ENCODE assay signal across 18 cellular contexts in the genomic region with DNA sequence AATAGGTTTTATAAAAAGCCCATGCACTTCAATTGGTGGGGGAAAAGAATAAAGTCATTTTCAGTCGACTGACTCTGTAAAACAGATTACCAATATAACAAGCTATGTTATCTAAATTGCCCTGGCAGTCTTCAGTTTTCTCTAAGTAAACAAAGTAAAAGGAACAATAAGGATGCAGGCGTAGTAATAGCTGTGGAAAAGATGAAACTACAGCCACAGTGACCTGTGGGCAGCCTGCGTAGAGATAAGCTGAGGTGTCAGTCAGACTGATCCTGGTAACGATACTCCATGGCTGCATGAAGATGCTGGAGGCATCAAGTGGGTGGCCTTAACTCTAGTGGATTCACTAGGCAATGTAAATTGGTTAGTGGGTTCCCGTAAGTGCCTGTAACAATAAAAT. TPM values are rescaled to one million over a fixed set of nuclear protein-coding genes. Genes with fewer than 3 reads are reported as not detected.
A peak's percentile ranks its signal among the peaks of the same experiment; 100 is the strongest.
DNase-seq lines count a peak whose midpoint lies in the region; ATAC-seq, FAIRE-seq and TF ChIP-seq lines count a peak whose summit lies in the region.
"Had no signal": no experiment of that assay in that cellular context is flagged by ENCODE, and none has a peak within 500 bp of the region (broad histone marks: within the 10 kb centered on the region; RNA-seq: fewer than 3 reads in every experiment).

No MANE protein-coding gene starts in this region.

- no peaks in the 10 kb centered on the region for H3K79me2 ChIP-seq in K562 (ENCODE audit: control insufficient read depth, insufficient read depth, low read length)

- CTCF ChIA-PET in K562 (lab: Yijun Ruan, JAX; ENCODE audit: low intra/inter-chr PET ratio): no interaction called here

- H4K20me1 ChIP-seq in K562 (replicated peaks; ENCODE audit: control insufficient read depth, insufficient read depth, low read length): no peaks in the 10 kb centered on the region

- H3K27ac ChIP-seq in K562 (ENCODE audit: extremely low read depth, low read depth, low read length) (no peak overlapping the region), adrenal gland (no peak overlapping the region)
- H3K27ac ChIP-seq: GM23248 had no signal

- WGBS in K562 (ENCODE audit: insufficient coverage, low coverage, missing lambda C conversion rate): 74% methylated on average over 5 of the region's 5 CpGs
- 90 to 95% (median 92%) methylated on average over 5 of the region's 5 CpGs for WGBS in adrenal gland, 4 donors

- TF ChIP-seq EP300 in K562 (IDR thresholded peaks at IDR 0.05; ENCODE audit: low read length): no peak

- H3K4me1 ChIP-seq in K562 (replicated peaks in 1 of 2; ENCODE audit: control insufficient read depth in 2 of 2, insufficient read depth in 2 of 2, low read length in 2 of 2) (no peaks in the 10 kb centered on the region), adrenal gland (replicated peaks in 1 of 2) (no peaks in the 10 kb centered on the region)
- H3K4me1 ChIP-seq: Caco-2 had no signal

- FAIRE-seq in K562 (lab: Jason Lieb, UNC): no peak
- FAIRE-seq: G401.6, GM12892, GM19239, H1 had no signal

- in situ Hi-C loops in K562 (cut with MboI): no loop called here

- peak overlapping the region; percentile 50 for H3K27ac Mint-ChIP-seq in activated T-cell treated with anti-CD3 and anti-CD28 coated beads, Interleukin-2, amount 50 U/mL, for 72 hours
- H3K27ac Mint-ChIP-seq: CD4-positive, alpha-beta memory T cell had no signal

- TF ChIP-seq RAD21 in K562 (CRISPR knock-in tag; conservative IDR thresholded peaks at IDR 0.05 in 1 of 2, IDR thresholded peaks at IDR 0.05 in 1 of 2): no peak

- no peak for ATAC-seq in activated T-cell treated with anti-CD3 and anti-CD28 coated beads, Interleukin-2, amount 50 U/mL, for 72 hours (replicated peaks in 1 of 2)
- ATAC-seq in K562: no peak
- peak; percentile 97 for ATAC-seq in left colon

- no peaks in the 10 kb centered on the region for H3K4me1 Mint-ChIP-seq in activated T-cell treated with anti-CD3 and anti-CD28 coated beads, Interleukin-2, amount 50 U/mL, for 72 hours (ENCODE audit: low read depth)
- H3K4me1 Mint-ChIP-seq: CD4-positive, alpha-beta memory T cell had no signal

- no peak overlapping the region for H3K4me2 ChIP-seq in K562 (ENCODE audit: insufficient read depth, low read length)

- TF ChIP-seq CTCF in K562 (IDR thresholded peaks at IDR 0.05 in 2 of 3, conservative IDR thresholded peaks at IDR 0.05 in 1 of 3; ENCODE audit: insufficient read depth in 2 of 3, low read depth in 1 of 3, low read length in 3 of 3) (no peak), adrenal gland (IDR thresholded peaks at IDR 0.05) (no peak)

- intact Hi-C loops in K562 (cut with micrococcal nuclease): no loop called here
- intact Hi-C loops in left colon (cut with DNase I, micrococcal nuclease): no loop called here
- intact Hi-C loops in adrenal gland (cut with DNase I): no loop called here

- H3K4me3 ChIP-seq in K562 (no peak overlapping the region), adrenal gland (no peak overlapping the region)
- H3K4me3 ChIP-seq: GM23248 had no signal

- no peak for TF ChIP-seq POLR2A in K562 (conservative IDR thresholded peaks at IDR 0.05)
- no peak for TF ChIP-seq POLR2A in adrenal gland (IDR thresholded peaks at IDR 0.05)

- H3K9me3 ChIP-seq in K562 (replicated peaks; ENCODE audit: control insufficient read depth, insufficient read depth, low read depth, low read length) (no peaks in the 10 kb centered on the region), adrenal gland (replicated peaks in 1 of 3) (no peaks in the 10 kb centered on the region)
- H3K9me3 ChIP-seq: Caco-2 had no signal

- H3K9ac ChIP-seq in K562 (ENCODE audit: insufficient read depth in 1 of 2, low read depth in 2 of 2, low read length in 2 of 2): no peak overlapping the region
- H3K9ac ChIP-seq: GM23248 had no signal

- peaks cover 97% of the 10 kb centered on the region for H3K36me3 ChIP-seq in K562 (ENCODE audit: control insufficient read depth, insufficient read depth, low read length)
- H3K36me3 ChIP-seq in adrenal gland (replicated peaks in 1 of 2): peaks cover 0 to 82% of the 10 kb centered on the region in 2 donors

- no peaks in the 10 kb centered on the region for H3K9me3 Mint-ChIP-seq in activated T-cell treated with anti-CD3 and anti-CD28 coated beads, Interleukin-2, amount 50 U/mL, for 72 hours
- H3K9me3 Mint-ChIP-seq: CD4-positive, alpha-beta memory T cell had no signal

- H3K27me3 ChIP-seq in K562 (ENCODE audit: control insufficient read depth in 2 of 2, insufficient read depth in 2 of 2, low read length in 2 of 2): no peaks in the 10 kb centered on the region
- no peaks in the 10 kb centered on the region for H3K27me3 ChIP-seq in adrenal gland

- BruUV-seq in K562 (replicated peaks; lab: Mats Ljungman, UMichigan): no TSS peak

- POLR2A ChIA-PET in K562 (lab: Yijun Ruan, JAX): interaction anchor here (1.1 to 1.4 kb wide), 3 partner anchors 13 to 102 kb away, joined by 3 to 5 read pairs (median 3); no protein-coding TSS in a partner anchor

- H3K4me3 Mint-ChIP-seq in activated T-cell treated with anti-CD3 and anti-CD28 coated beads, Interleukin-2, amount 50 U/mL, for 72 hours: no peak overlapping the region
- H3K4me3 Mint-ChIP-seq: CD4-positive, alpha-beta memory T cell had no signal

- H3K27me3 Mint-ChIP-seq in activated T-cell treated with anti-CD3 and anti-CD28 coated beads, Interleukin-2, amount 50 U/mL, for 72 hours (ENCODE audit: low read depth): no peaks in the 10 kb centered on the region
- H3K27me3 Mint-ChIP-seq: CD4-positive, alpha-beta memory T cell had no signal

- no peak for DNase-seq in activated T-cell treated with anti-CD3 and anti-CD28 coated beads, Interleukin-2, amount 50 U/mL, for 72 hours
- no peak for DNase-seq in activated T-cell treated with anti-CD3 and anti-CD28 coated beads for 4 hours
- no peak for DNase-seq in K562 (ENCODE audit: extremely low read depth in 1 of 4, low spot score in 3 of 4)
- peak in 1 of 2 donors; percentile 20 for DNase-seq in left colon
- no peak for DNase-seq in occipital lobe (lab: John Stamatoyannopoulos, UW)
- no peak for DNase-seq in adrenal gland
- DNase-seq: C1 segment of cervical spinal cord; Caco-2; CD4-positive, alpha-beta memory T cell; DMS153; DND-41; GM23248; H7; HCEC 1CT had no signal

- H3K9me1 ChIP-seq in K562 (ENCODE audit: control insufficient read depth, insufficient read depth, low read length): no peaks in the 10 kb centered on the region

- H3K36me3 Mint-ChIP-seq in activated T-cell treated with anti-CD3 and anti-CD28 coated beads, Interleukin-2, amount 50 U/mL, for 72 hours (ENCODE audit: insufficient read depth in 2 of 2): peaks cover 0 to 15% of the 10 kb centered on the region in 2 donors

- no peak overlapping the region for H2AFZ ChIP-seq in K562 (ENCODE audit: low read depth, low read length)
- H2AFZ ChIP-seq: GM23248 had no signal

RNA-seq across cellular contexts. Expression of gene CLCC1, which starts 29.3 kb away (rescaled TPM):
- 10 to 100 TPM; 17.6 to 19.7 TPM for total RNA-seq in activated T-cell treated with anti-CD3 and anti-CD28 coated beads, Interleukin-2, amount 50 U/mL, for 72 hours
- total RNA-seq in K562 (2011; cell fraction: chromatin; rRNA removed; ENCODE audit: low replicate concordance): 52.5 and 118 TPM in 2 replicates
- 60.3 and 60.5 TPM in 2 replicates for total RNA-seq in K562 (2011; cell fraction: nucleolus; rRNA removed)
- total RNA-seq in K562 (2011; cell fraction: nucleoplasm; rRNA removed): 87.2 and 123 TPM in 2 replicates
- total RNA-seq in K562 (2014; rRNA removed): 33.3 and 37.7 TPM in 2 replicates
- total RNA-seq in K562 (2014; rRNA removed; fragmentation: Illumina TruSeq; extraction: Trizol): 54.6 and 56.9 TPM in 2 replicates
- 41.0 and 44.7 TPM in 2 replicates for total RNA-seq in K562 (2015; rRNA removed; fragmentation: Illumina TruSeq; extraction: Trizol)
- total RNA-seq in K562 (2021): 46.9 and 48.0 TPM in 2 replicates
- polyA plus RNA-seq in K562 (2011; rRNA removed): 45.6 and 63.4 TPM in 2 replicates
- polyA plus RNA-seq in K562 (2011; cell fraction: cytosol; rRNA removed): 20.7 and 27.5 TPM in 2 replicates
- 34.0 and 35.4 TPM in 2 replicates for polyA plus RNA-seq in K562 (2011; cell fraction: nucleus; rRNA removed)
- 26.4 and 26.8 TPM in 2 replicates for polyA plus RNA-seq in K562 (2012)
- 36.4 and 40.4 TPM in 2 replicates for polyA plus RNA-seq in K562 (2014; fragmentation: Illumina TruSeq; extraction: Trizol)
- 10 to 100 TPM; 28.8 to 33.9 TPM for polyA plus RNA-seq in K562 (2014; fragmentation: Nextera tagmentation; extraction: Ambion mirVana)
- 35.8 and 39.1 TPM in 2 replicates for polyA plus RNA-seq in K562 (2014; rRNA removed)
- polyA minus RNA-seq in K562 (2011; rRNA and poly(A)+ RNA removed): 57.8 and 68.4 TPM in 2 replicates
- 20.8 and 29.7 TPM in 2 replicates for polyA minus RNA-seq in K562 (2011; cell fraction: cytosol; rRNA and poly(A)+ RNA removed)
- 14.4 and 18.3 TPM in 2 replicates for polyA minus RNA-seq in K562 (2011; cell fraction: nucleus; rRNA and poly(A)+ RNA removed)
- 10 to 100 TPM; 20.7 to 22.1 TPM for total RNA-seq in left colon
- total RNA-seq in occipital lobe: 33.2 TPM
- total RNA-seq in adrenal gland: 10 to 100 TPM; 29.2 to 48.5 (median 43.2) TPM
- 10 to 100 TPM; 13.9 to 48.5 (median 37.0) TPM for polyA plus RNA-seq in adrenal gland

RNA-seq across cellular contexts. Expression of gene GPSM2, which starts 57.2 kb away (rescaled TPM):
- 10 to 100 TPM; 15.1 to 16.7 TPM for total RNA-seq in activated T-cell treated with anti-CD3 and anti-CD28 coated beads, Interleukin-2, amount 50 U/mL, for 72 hours
- total RNA-seq in K562 (2011; cell fraction: chromatin; rRNA removed; ENCODE audit: low replicate concordance): 18.4 and 43.2 TPM in 2 replicates
- total RNA-seq in K562 (2011; cell fraction: nucleolus; rRNA removed): 7.0 and 7.4 TPM in 2 replicates
- total RNA-seq in K562 (2011; cell fraction: nucleoplasm; rRNA removed): 17.6 and 19.1 TPM in 2 replicates
- total RNA-seq in K562 (2014; rRNA removed): 27.0 and 29.2 TPM in 2 replicates
- total RNA-seq in K562 (2014; rRNA removed; fragmentation: Illumina TruSeq; extraction: Trizol): 39.1 and 41.5 TPM in 2 replicates
- 40.9 and 50.8 TPM in 2 replicates for total RNA-seq in K562 (2015; rRNA removed; fragmentation: Illumina TruSeq; extraction: Trizol)
- 28.9 and 32.1 TPM in 2 replicates for total RNA-seq in K562 (2021)
- 28.1 and 37.8 TPM in 2 replicates for polyA plus RNA-seq in K562 (2011; rRNA removed)
- 10.8 and 18.3 TPM in 2 replicates for polyA plus RNA-seq in K562 (2011; cell fraction: cytosol; rRNA removed)
- polyA plus RNA-seq in K562 (2011; cell fraction: nucleus; rRNA removed): 9.1 and 14.4 TPM in 2 replicates
- polyA plus RNA-seq in K562 (2012): 21.8 and 25.7 TPM in 2 replicates
- polyA plus RNA-seq in K562 (2014; fragmentation: Illumina TruSeq; extraction: Trizol): 25.2 and 34.4 TPM in 2 replicates
- polyA plus RNA-seq in K562 (2014; fragmentation: Nextera tagmentation; extraction: Ambion mirVana): 1 to 10 TPM; 7.8 to 8.4 TPM
- 26.5 and 28.5 TPM in 2 replicates for polyA plus RNA-seq in K562 (2014; rRNA removed)
- polyA minus RNA-seq in K562 (2011; rRNA and poly(A)+ RNA removed): 45.9 and 46.7 TPM in 2 replicates
- 19.4 and 22.1 TPM in 2 replicates for polyA minus RNA-seq in K562 (2011; cell fraction: cytosol; rRNA and poly(A)+ RNA removed)
- polyA minus RNA-seq in K562 (2011; cell fraction: nucleus; rRNA and poly(A)+ RNA removed): 7.5 and 17.2 TPM in 2 replicates
- 10 to 100 TPM; 22.5 to 28.7 TPM for total RNA-seq in left colon
- total RNA-seq in occipital lobe: 41.0 TPM
- total RNA-seq in adrenal gland: 10 to 100 TPM in 3 of 8 donors, 1 to 10 TPM in 5; 1.9 to 22.9 (median 6.9) TPM
- 1 to 10 TPM; 1.4 to 4.3 (median 3.7) TPM for polyA plus RNA-seq in adrenal gland
